ENCODE assay signal across 8 cellular contexts in the genomic region with DNA sequence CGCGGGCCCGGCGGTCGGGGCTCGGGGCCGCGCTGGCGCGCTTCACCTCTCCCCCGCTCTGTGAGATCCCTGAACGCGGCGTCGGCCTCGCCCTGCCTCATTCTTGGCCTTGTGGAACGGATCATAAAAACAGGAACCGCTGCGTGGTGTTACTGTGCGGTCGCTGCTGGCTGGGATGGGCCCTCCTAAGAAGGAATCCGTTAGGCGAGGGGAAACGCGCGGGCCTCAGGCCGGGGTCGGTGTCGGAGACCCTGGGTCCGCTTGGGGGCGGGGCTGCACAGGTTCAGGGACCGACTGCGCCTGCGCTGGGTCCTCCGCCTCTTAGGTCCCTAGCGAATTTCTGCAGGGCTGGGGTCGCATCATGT. TPM values are rescaled to one million over a fixed set of nuclear protein-coding genes. Genes with fewer than 3 reads are reported as not detected.
DNase-seq lines count a peak whose midpoint lies in the region; ATAC-seq lines count a peak whose summit lies in the region.

No MANE protein-coding gene starts in this region.

- H3K4me3 ChIP-seq in mesendoderm (ENCODE audit: low read length), result peak overlapping the region; percentile 32

- no peaks in the 10 kb centered on the region for H3K9me3 Mint-ChIP-seq in effector memory CD8-positive, alpha-beta T cell

- peak overlapping the region; percentile 66 for H3K9ac ChIP-seq in mesendoderm (ENCODE audit: low read length)

- H3K4me2 ChIP-seq in mesendoderm (ENCODE audit: low read length), result peak overlapping the region; percentile 63

- H3K79me1 ChIP-seq in mesendoderm (ENCODE audit: low read length), result no peaks in the 10 kb centered on the region

- H2BK120ac ChIP-seq in mesendoderm (ENCODE audit: low read depth, low read length), result no peak overlapping the region

- H3K4me1 Mint-ChIP-seq in effector memory CD8-positive, alpha-beta T cell (ENCODE audit: low read depth in 2 of 2), result peaks cover 20 to 28% of the 10 kb centered on the region in 2 donors

- no peaks in the 10 kb centered on the region for H3K4me1 ChIP-seq in mesendoderm (ENCODE audit: control insufficient read depth, low read depth, low read length)

- no peak overlapping the region for H2AK5ac ChIP-seq in mesendoderm (ENCODE audit: low read length)

- H3K27me3 ChIP-seq in mesendoderm (ENCODE audit: insufficient read depth, low read length, poor library complexity), result no peaks in the 10 kb centered on the region

- no peak overlapping the region for H3K23ac ChIP-seq in mesendoderm (ENCODE audit: low read length)

- H3K36me3 Mint-ChIP-seq in effector memory CD8-positive, alpha-beta T cell (ENCODE audit: insufficient read depth), result peaks cover 42% of the 10 kb centered on the region

- H4K5ac ChIP-seq in mesendoderm (ENCODE audit: low read length), result no peak overlapping the region

- peak overlapping the region; percentile 92 to 93 for H3K4me3 Mint-ChIP-seq in effector memory CD8-positive, alpha-beta T cell

- no CpG with 5 or more reads among the region's 37 CpGs for WGBS in mesendoderm (ENCODE audit: extremely low coverage, insufficient coverage, low lambda C conversion rate)

- peak overlapping the region; percentile 96 to 99 for H3K27ac Mint-ChIP-seq in effector memory CD8-positive, alpha-beta T cell

- DNase-seq in AG20443 (ENCODE audit: low spot score) (peak; percentile 87), NCI-H774 (lab: John Stamatoyannopoulos, UW) (peak; percentile 31), mesendoderm (peak; percentile 89)
- peak; percentile 52 to 53 for DNase-seq in activated CD8-positive, alpha-beta memory T cell treated with anti-CD3 and anti-CD28 coated beads for 4 hours (ENCODE audit: low read depth in 2 of 2)
- DNase-seq in effector memory CD8-positive, alpha-beta T cell, result peak; percentile 48 to 57 (median 55)
- peak; percentile 55 for DNase-seq in stimulated activated CD8-positive, alpha-beta memory T cell treated with anti-CD3 and anti-CD28 coated beads, Interleukin-15, amount 100 ng/mL, for 1 hour (ENCODE audit: low read depth)

- no peak overlapping the region for H4K8ac ChIP-seq in mesendoderm (ENCODE audit: low read depth, low read length)

- peak overlapping the region; percentile 83 for H3K27ac ChIP-seq in mesendoderm (ENCODE audit: low read depth, low read length)

- peak overlapping the region; percentile 85 for H3K18ac ChIP-seq in mesendoderm (ENCODE audit: low read length)

- ATAC-seq in GM19043 (IDR thresholded peaks at IDR 0.05; ENCODE audit: low read depth, unreplicated experiment) (peak; percentile 19), HG03432 (IDR thresholded peaks at IDR 0.05; ENCODE audit: unreplicated experiment) (peak; percentile 35)
- peak; percentile 25 for ATAC-seq in effector memory CD8-positive, alpha-beta T cell (replicated peaks)

- no peaks in the 10 kb centered on the region for H3K36me3 ChIP-seq in mesendoderm (ENCODE audit: control insufficient read depth, insufficient read depth, low read length)

- H3K4ac ChIP-seq in mesendoderm (ENCODE audit: low read depth, low read length), result no peak overlapping the region

- H3K56ac ChIP-seq in mesendoderm (ENCODE audit: low read length), result peak overlapping the region; percentile 81

- H3K79me2 ChIP-seq in mesendoderm (ENCODE audit: control insufficient read depth, insufficient read depth, low read length), result peaks cover 8% of the 10 kb centered on the region

- no peak overlapping the region for H2BK5ac ChIP-seq in mesendoderm (ENCODE audit: low read length)

- H2BK15ac ChIP-seq in mesendoderm (replicated peaks; ENCODE audit: low read depth), result no peak overlapping the region

- no peaks in the 10 kb centered on the region for H3K27me3 Mint-ChIP-seq in effector memory CD8-positive, alpha-beta T cell

RNA-seq across cellular contexts. Expression of gene CKAP2, which starts 0.4 kb away (rescaled TPM):
- 68.0 TPM for polyA plus RNA-seq in mesendoderm (2013, experiment 1 of 2)
- 70.1 TPM for polyA plus RNA-seq in mesendoderm (2013, experiment 2 of 2)

RNA-seq across cellular contexts. Expression of gene VPS36, which starts 5.2 kb away (rescaled TPM):
- polyA plus RNA-seq in mesendoderm (2013, experiment 1 of 2), result 18.0 TPM
- polyA plus RNA-seq in mesendoderm (2013, experiment 2 of 2), result 19.2 TPM

RNA-seq across cellular contexts. Expression of gene THSD1, which starts 49.7 kb away (rescaled TPM):
- polyA plus RNA-seq in mesendoderm (2013, experiment 1 of 2), result 0.08 TPM
- polyA plus RNA-seq in mesendoderm (2013, experiment 2 of 2), result 0.10 TPM

Comparison
In these comparisons a context has a peak if more than half of its experiments do, and no peak if none do; other contexts are left out.
1. Peak in every context shown above with its lines: DNase-seq, ATAC-seq, H3K4me3 ChIP-seq and H3K27ac ChIP-seq.
2. DNase-seq: peak in every context shown above with its lines; median percentile 89 in mesendoderm; 87 in AG20443; 55 in effector memory CD8-positive, alpha-beta T cell; 55 in stimulated activated CD8-positive, alpha-beta memory T cell treated with anti-CD3 and anti-CD28 coated beads, Interleukin-15, amount 100 ng/mL, for 1 hour; 52 in activated CD8-positive, alpha-beta memory T cell treated with anti-CD3 and anti-CD28 coated beads for 4 hours; 31 in NCI-H774.